8 cellular contexts compared by ENCODE assay signal in the genomic region with DNA sequence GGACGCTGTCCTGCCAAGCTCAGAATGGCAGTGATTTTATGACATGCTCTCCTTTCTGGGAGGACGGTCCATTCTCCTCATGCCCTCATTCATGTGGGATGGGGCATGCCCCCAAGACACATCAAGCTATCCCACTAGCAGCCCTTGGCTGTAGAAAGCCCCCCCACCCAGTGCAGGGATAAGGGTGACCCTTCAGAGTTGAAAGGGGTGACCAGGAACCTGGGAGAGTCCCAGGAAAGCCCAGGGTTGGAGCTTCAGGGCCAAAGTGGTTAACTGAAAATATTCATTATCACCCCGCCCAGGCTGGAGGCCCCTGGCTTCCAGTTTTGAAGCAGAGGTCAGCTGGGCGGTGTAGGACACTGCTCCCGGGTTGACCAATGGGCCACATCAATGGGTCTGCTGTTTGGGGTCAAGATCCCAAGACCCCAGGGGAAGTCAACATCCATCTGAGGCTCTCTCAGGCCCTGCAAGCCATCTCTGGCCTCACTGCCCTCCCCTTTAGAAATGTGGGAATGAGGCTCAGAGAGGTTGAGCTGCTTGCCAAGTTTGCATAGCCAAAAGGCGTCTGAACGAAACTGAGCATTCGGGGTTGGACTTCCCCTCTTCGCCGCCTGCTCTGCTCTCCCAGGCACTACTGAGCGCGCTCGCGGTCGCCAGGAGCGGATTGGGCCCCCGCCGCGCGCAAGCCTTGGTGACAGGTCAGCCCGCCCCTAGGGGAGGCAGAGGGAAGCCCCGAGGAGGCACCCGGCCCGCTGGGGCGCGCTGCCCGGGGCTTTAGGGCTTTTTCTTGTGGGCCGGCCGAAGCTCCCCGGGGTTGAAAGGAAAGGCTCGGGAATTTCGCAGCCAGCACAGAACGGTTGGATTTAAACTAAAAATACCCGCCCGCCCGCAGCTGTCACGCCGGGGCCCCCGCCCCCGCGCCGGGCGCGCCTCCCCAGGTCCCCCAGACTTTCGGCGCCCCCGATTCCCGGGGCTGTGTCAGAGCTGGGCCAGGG. TPM values are rescaled to one million over a fixed set of nuclear protein-coding genes. Genes with fewer than 3 reads are reported as not detected.
A peak's percentile ranks its signal among the peaks of the same experiment; 100 is the strongest.
DNase-seq lines count a peak whose midpoint lies in the region; ATAC-seq and TF ChIP-seq lines count a peak whose summit lies in the region.

No MANE protein-coding gene starts in this region.

- H3K27ac Mint-ChIP-seq in CD4-positive, alpha-beta memory T cell = peak overlapping the region; percentile 95 to 97 (median 96)

- peak; percentile 43 to 70 (median 58) for TF ChIP-seq CTCF in upper lobe of left lung (IDR thresholded peaks at IDR 0.05)

- peak overlapping the region; percentile 91 to 96 (median 95) for H3K4me3 Mint-ChIP-seq in CD4-positive, alpha-beta memory T cell

- H3K27me3 Mint-ChIP-seq in CD4-positive, alpha-beta memory T cell = no peaks in the 10 kb centered on the region

- H3K9me3 ChIP-seq in CD4-positive, alpha-beta memory T cell (ENCODE audit: control insufficient read depth in 1 of 2, low read length in 2 of 2) = no peaks in the 10 kb centered on the region
- no peaks in the 10 kb centered on the region for H3K9me3 ChIP-seq in upper lobe of left lung

- H3K4me1 Mint-ChIP-seq in CD4-positive, alpha-beta memory T cell = peaks cover 55 to 84% (median 71%) of the 10 kb centered on the region in 4 donors

- peak in 1 of 4 donors; percentile 36 for TF ChIP-seq POLR2A in upper lobe of left lung (IDR thresholded peaks at IDR 0.05)

- ATAC-seq in GM19372 (IDR thresholded peaks at IDR 0.05; ENCODE audit: low read depth, unreplicated experiment) (peak; percentile 81), HG03520 (IDR thresholded peaks at IDR 0.05; ENCODE audit: unreplicated experiment) (peak; percentile 80), upper lobe of left lung (ENCODE audit: low FRiP score in 2 of 2) (peak; percentile 77 to 87)

- H3K36me3 ChIP-seq in CD4-positive, alpha-beta memory T cell (ENCODE audit: insufficient read depth, low read length) = no peaks in the 10 kb centered on the region
- H3K36me3 ChIP-seq in upper lobe of left lung = no peaks in the 10 kb centered on the region

- POLR2A ChIA-PET in CD4-positive, alpha-beta memory T cell (lab: Charles Lee; ENCODE audit: partially characterized antibody) = interaction anchor here (0.9 to 4.4 kb wide), 14 partner anchors 9 to 74 kb away, joined by 3 to 70 read pairs (median 8); a partner anchor contains a TSS

- no peaks in the 10 kb centered on the region for H3K9me3 Mint-ChIP-seq in CD4-positive, alpha-beta memory T cell

- CTCF ChIA-PET in CD4-positive, alpha-beta memory T cell (lab: Charles Lee; ENCODE audit: partially characterized antibody) = interaction anchor here (0.8 to 6.7 kb wide), 13 partner anchors 9 to 72 kb away, joined by 3 to 77 read pairs (median 5); a partner anchor contains a TSS

- peak overlapping the region; percentile 83 for H3K27ac ChIP-seq in CD4-positive, alpha-beta memory T cell (ENCODE audit: low read depth, low read length)
- peak overlapping the region; percentile 83 to 93 (median 90) for H3K27ac ChIP-seq in upper lobe of left lung

- H3K36me3 Mint-ChIP-seq in CD4-positive, alpha-beta memory T cell = peaks cover 0 to 11% of the 10 kb centered on the region in 2 donors

- intact Hi-C loops in CD4-positive, alpha-beta memory T cell (cut with micrococcal nuclease) = loop anchor here (1.0 to 5.0 kb wide), 3 partner anchors 18 to 359 kb away; a partner anchor contains a TSS

- H3K4me3 ChIP-seq in CD4-positive, alpha-beta memory T cell (ENCODE audit: low read length in 2 of 2) = peak overlapping the region; percentile 81 to 98
- H3K4me3 ChIP-seq in upper lobe of left lung = peak overlapping the region; percentile 76 to 96 (median 90)

- H3K4me1 ChIP-seq in CD4-positive, alpha-beta memory T cell (ENCODE audit: insufficient read depth, low read length) = peaks cover 74% of the 10 kb centered on the region
- peaks cover 60 to 71% (median 64%) of the 10 kb centered on the region in 4 donors for H3K4me1 ChIP-seq in upper lobe of left lung

- WGBS in upper lobe of left lung, 2 donors = 5 to 6% methylated on average over 13 to 34 of the region's 48 CpGs

- TF ChIP-seq EP300 in upper lobe of left lung (IDR thresholded peaks at IDR 0.05) = no peak

- H3K27me3 ChIP-seq in CD4-positive, alpha-beta memory T cell (ENCODE audit: insufficient read depth, low read length) = no peaks in the 10 kb centered on the region
- H3K27me3 ChIP-seq in upper lobe of left lung = no peaks in the 10 kb centered on the region

- peak; percentile 80 to 93 (median 83) for DNase-seq in CD4-positive, alpha-beta memory T cell
- peak; percentile 69 for DNase-seq in RPMI7951 (ENCODE audit: low read depth)
- peak; percentile 94 for DNase-seq in activated effector memory CD4-positive, alpha-beta T cell treated with anti-CD3 and anti-CD28 coated beads, Interleukin-2, amount 50 U/mL, for 16 hours
- DNase-seq in glomerular visceral epithelial cell (ENCODE audit: extremely low spot score) = peak; percentile 59
- peak; percentile 78 for DNase-seq in pons (ENCODE audit: low spot score)
- peak; percentile 87 to 94 for DNase-seq in upper lobe of left lung

RNA-seq across cellular contexts. Expression of a gene that starts 0.6 kb away (rescaled TPM):
- total RNA-seq in CD4-positive, alpha-beta memory T cell = 10 to 100 TPM; 47.7 to 52.2 TPM
- 1 to 10 TPM; 4.3 to 9.0 TPM for polyA plus RNA-seq in CD4-positive, alpha-beta memory T cell
- 6.0 and 6.2 TPM in 2 replicates for total RNA-seq in RPMI7951 (2014; rRNA removed; shearing (Covaris generic))
- 10 to 100 TPM; 15.6 to 38.8 (median 19.0) TPM for total RNA-seq in upper lobe of left lung

RNA-seq across cellular contexts. Expression of a gene that starts 19.0 kb away (rescaled TPM):
- total RNA-seq in CD4-positive, alpha-beta memory T cell = 10 to 100 TPM; 17.6 to 18.7 TPM
- 10 to 100 TPM; 60.3 to 74.7 TPM for polyA plus RNA-seq in CD4-positive, alpha-beta memory T cell
- 65.4 and 65.7 TPM in 2 replicates for total RNA-seq in RPMI7951 (2014; rRNA removed; shearing (Covaris generic))
- 10 to 100 TPM; 12.6 to 34.8 (median 25.0) TPM for total RNA-seq in upper lobe of left lung

Comparison
In these comparisons a context has a peak if more than half of its experiments do, and no peak if none do; other contexts are left out.
1. Peak in every context shown above with its lines: DNase-seq, ATAC-seq, H3K4me3 ChIP-seq and H3K27ac ChIP-seq.